8 cellular contexts compared by ENCODE assay signal in genomic region chr20:330233-331149, GRCh38. TPM values are rescaled to one million over a fixed set of nuclear protein-coding genes. Genes with fewer than 3 reads are reported as not detected.
A peak's percentile ranks its signal among the peaks of the same experiment; 100 is the strongest.
DNase-seq lines count a peak whose midpoint lies in the region; ATAC-seq and TF ChIP-seq lines count a peak whose summit lies in the region.

No MANE protein-coding gene starts in this region.

- peaks cover 21% of the 10 kb centered on the region for H3K4me1 Mint-ChIP-seq in activated CD8-positive, alpha-beta memory T cell treated with anti-CD3 and anti-CD28 coated beads, Interleukin-2, amount 10 ng/mL, durations not matched to agents 7 days and 5 days
- H3K4me1 Mint-ChIP-seq in naive thymus-derived CD4-positive, alpha-beta T cell = peaks cover 12 to 30% (median 21%) of the 10 kb centered on the region in 7 donors

- no peak for TF ChIP-seq POLR2A in tibial nerve (IDR thresholded peaks at IDR 0.05)

- no peaks in the 10 kb centered on the region for H3K36me3 ChIP-seq in naive thymus-derived CD4-positive, alpha-beta T cell (ENCODE audit: control insufficient read depth in 2 of 3, insufficient read depth in 3 of 3, low read length in 3 of 3)
- H3K36me3 ChIP-seq in tibial nerve = peaks cover 0 to 6% (median 0%) of the 10 kb centered on the region in 3 donors

- peak; percentile 74 for DNase-seq in EL
- DNase-seq in HT-29 (ENCODE audit: low spot score) = peak; percentile 60
- peak; percentile 86 for DNase-seq in NOMO-1 treated with DMSO at 0.1 percent for 48 hours (lab: John Stamatoyannopoulos, UW; ENCODE audit: unreplicated experiment)
- DNase-seq in activated CD8-positive, alpha-beta memory T cell treated with anti-CD3 and anti-CD28 coated beads, Interleukin-2, amount 10 ng/mL, durations not matched to agents 7 days and 5 days = peak; percentile 75
- no peak for DNase-seq in epithelial cell of prostate (ENCODE audit: low read depth, low spot score)
- DNase-seq in naive thymus-derived CD4-positive, alpha-beta T cell = peak; percentile 34 to 74 (median 61)
- no peak for DNase-seq in tibial nerve (ENCODE audit: low spot score in 2 of 2)
- no peak for DNase-seq in mesenteric fat pad (ENCODE audit: low spot score)

- ATAC-seq in activated CD8-positive, alpha-beta memory T cell treated with anti-CD3 and anti-CD28 coated beads, Interleukin-2, amount 10 ng/mL, durations not matched to agents 7 days and 5 days = peak; percentile 48
- ATAC-seq in naive thymus-derived CD4-positive, alpha-beta T cell = peak; percentile 65

- H3K9me3 ChIP-seq in naive thymus-derived CD4-positive, alpha-beta T cell (ENCODE audit: control insufficient read depth in 2 of 3, low read length in 3 of 3) = no peaks in the 10 kb centered on the region
- no peaks in the 10 kb centered on the region for H3K9me3 ChIP-seq in tibial nerve

- H3K4me3 Mint-ChIP-seq in activated CD8-positive, alpha-beta memory T cell treated with anti-CD3 and anti-CD28 coated beads, Interleukin-2, amount 10 ng/mL, durations not matched to agents 7 days and 5 days = no peak overlapping the region
- H3K4me3 Mint-ChIP-seq in naive thymus-derived CD4-positive, alpha-beta T cell = no peak overlapping the region

- no peak overlapping the region for H3K27ac Mint-ChIP-seq in activated CD8-positive, alpha-beta memory T cell treated with anti-CD3 and anti-CD28 coated beads, Interleukin-2, amount 10 ng/mL, durations not matched to agents 7 days and 5 days
- H3K27ac Mint-ChIP-seq in naive thymus-derived CD4-positive, alpha-beta T cell = peak overlapping the region in 7 of 9 donors; percentile 28 to 85 (median 68)

- peaks cover 4% of the 10 kb centered on the region in 2 donors for H3K4me1 ChIP-seq in naive thymus-derived CD4-positive, alpha-beta T cell (ENCODE audit: control insufficient read depth in 2 of 2, insufficient read depth in 2 of 2, low read length in 2 of 2)
- peaks cover 0 to 52% (median 13%) of the 10 kb centered on the region in 4 donors for H3K4me1 ChIP-seq in tibial nerve

- H3K27me3 ChIP-seq in naive thymus-derived CD4-positive, alpha-beta T cell (ENCODE audit: control insufficient read depth in 2 of 2, insufficient read depth in 2 of 2, low read length in 2 of 2) = no peaks in the 10 kb centered on the region
- H3K27me3 ChIP-seq in tibial nerve = no peaks in the 10 kb centered on the region

- H3K4me3 ChIP-seq in naive thymus-derived CD4-positive, alpha-beta T cell (ENCODE audit: low read length) = no peak overlapping the region
- no peak overlapping the region for H3K4me3 ChIP-seq in tibial nerve

- H3K27ac ChIP-seq in epithelial cell of prostate = peak overlapping the region; percentile 11
- H3K27ac ChIP-seq in naive thymus-derived CD4-positive, alpha-beta T cell (ENCODE audit: low read depth, low read length) = no peak overlapping the region
- peak overlapping the region in 3 of 4 donors; percentile 52 to 99 (median 94) for H3K27ac ChIP-seq in tibial nerve

- CTCF ChIA-PET in activated CD8-positive, alpha-beta memory T cell treated with anti-CD3 and anti-CD28 coated beads, Interleukin-2, amount 10 ng/mL, durations not matched to agents 7 days and 5 days (lab: Charles Lee) = interaction anchor here (0.5 to 3.9 kb wide), 34 partner anchors 9 to 970 kb away, joined by 3 to 43 read pairs (median 4); partner anchors contain the start of genes DEFB129 and ZCCHC3
- CTCF ChIA-PET in naive thymus-derived CD4-positive, alpha-beta T cell (lab: Charles Lee) = interaction anchor here (0.6 to 3.9 kb wide), 22 partner anchors 9 to 136 kb away, joined by 3 to 29 read pairs (median 4); partner anchors contain the start of genes DEFB129, DEFB132 and ZCCHC3

- POLR2A ChIA-PET in naive thymus-derived CD4-positive, alpha-beta T cell (lab: Charles Lee) = interaction anchor here (1.0 to 2.8 kb wide), 4 partner anchors 12 to 34 kb away, joined by 3 to 14 read pairs (median 5); partner anchors contain the start of gene ZCCHC3

- no peaks in the 10 kb centered on the region for H3K36me3 Mint-ChIP-seq in activated CD8-positive, alpha-beta memory T cell treated with anti-CD3 and anti-CD28 coated beads, Interleukin-2, amount 10 ng/mL, durations not matched to agents 7 days and 5 days
- H3K36me3 Mint-ChIP-seq in naive thymus-derived CD4-positive, alpha-beta T cell = no peaks in the 10 kb centered on the region

- TF ChIP-seq EP300 in tibial nerve (IDR thresholded peaks at IDR 0.05) = peak in 1 of 2 donors; percentile 12

- peak; percentile 76 to 90 (median 85) for TF ChIP-seq CTCF in tibial nerve (IDR thresholded peaks at IDR 0.05)

- H3K27me3 Mint-ChIP-seq in activated CD8-positive, alpha-beta memory T cell treated with anti-CD3 and anti-CD28 coated beads, Interleukin-2, amount 10 ng/mL, durations not matched to agents 7 days and 5 days = no peaks in the 10 kb centered on the region
- H3K27me3 Mint-ChIP-seq in naive thymus-derived CD4-positive, alpha-beta T cell = peaks cover 0 to 3% (median 0%) of the 10 kb centered on the region in 5 donors

- WGBS in tibial nerve, 2 donors = 36 to 50% methylated on average over 13 to 16 of the region's 16 CpGs

- H3K9me3 Mint-ChIP-seq in activated CD8-positive, alpha-beta memory T cell treated with anti-CD3 and anti-CD28 coated beads, Interleukin-2, amount 10 ng/mL, durations not matched to agents 7 days and 5 days (ENCODE audit: low read depth) = no peaks in the 10 kb centered on the region
- H3K9me3 Mint-ChIP-seq in naive thymus-derived CD4-positive, alpha-beta T cell = peaks cover 0 to 2% (median 0%) of the 10 kb centered on the region in 11 donors

- intact Hi-C loops in naive thymus-derived CD4-positive, alpha-beta T cell (cut with micrococcal nuclease) = loop anchor here (1.0 kb wide), 2 partner anchors 63 to 121 kb away; no protein-coding TSS in a partner anchor

RNA-seq across cellular contexts. Expression of gene SOX12, which starts 5.1 kb away (rescaled TPM):
- 2.7 and 3.9 TPM in 2 replicates for total RNA-seq in HT-29 (2014; rRNA removed; shearing (Covaris generic))
- 1 to 10 TPM; 5.7 to 6.3 TPM for total RNA-seq in activated CD8-positive, alpha-beta memory T cell treated with anti-CD3 and anti-CD28 coated beads, Interleukin-2, amount 10 ng/mL, durations not matched to agents 7 days and 5 days
- total RNA-seq in naive thymus-derived CD4-positive, alpha-beta T cell = 10 to 100 TPM in 3 of 5 experiments, 1 to 10 TPM in 2; 4.6 to 15.1 (median 12.3) TPM
- 1 to 10 TPM in 1 of 2 donors, under 1 TPM in 1; 0.89 to 1.3 TPM for polyA plus RNA-seq in naive thymus-derived CD4-positive, alpha-beta T cell
- 1 to 10 TPM; 4.6 to 9.8 (median 8.6) TPM for total RNA-seq in tibial nerve
- total RNA-seq in mesenteric fat pad = 8.5 TPM

RNA-seq across cellular contexts. Expression of gene NRSN2, which starts 16.4 kb away (rescaled TPM):
- 12.0 and 15.5 TPM in 2 replicates for total RNA-seq in HT-29 (2014; rRNA removed; shearing (Covaris generic))
- total RNA-seq in activated CD8-positive, alpha-beta memory T cell treated with anti-CD3 and anti-CD28 coated beads, Interleukin-2, amount 10 ng/mL, durations not matched to agents 7 days and 5 days = 1 to 10 TPM; 2.9 to 5.0 TPM
- 1 to 10 TPM in 3 of 5 experiments, under 1 TPM in 2; 0.24 to 2.1 (median 1.3) TPM for total RNA-seq in naive thymus-derived CD4-positive, alpha-beta T cell
- polyA plus RNA-seq in naive thymus-derived CD4-positive, alpha-beta T cell = 1 to 10 TPM; 1.3 to 1.8 TPM
- total RNA-seq in tibial nerve (10 to 100 TPM; 20.6 to 34.1 (median 26.2) TPM), mesenteric fat pad (21.3 TPM)

RNA-seq across cellular contexts. Expression of gene ZCCHC3, which starts 33.1 kb away (rescaled TPM):
- 15.5 and 16.8 TPM in 2 replicates for total RNA-seq in HT-29 (2014; rRNA removed; shearing (Covaris generic))
- total RNA-seq in activated CD8-positive, alpha-beta memory T cell treated with anti-CD3 and anti-CD28 coated beads, Interleukin-2, amount 10 ng/mL, durations not matched to agents 7 days and 5 days = 10 to 100 TPM; 27.4 to 28.2 TPM
- 10 to 100 TPM; 14.6 to 31.9 (median 27.1) TPM for total RNA-seq in naive thymus-derived CD4-positive, alpha-beta T cell
- polyA plus RNA-seq in naive thymus-derived CD4-positive, alpha-beta T cell = 10 to 100 TPM in 1 of 2 donors, 1 to 10 TPM in 1; 5.6 to 15.3 TPM
- total RNA-seq in tibial nerve (10 to 100 TPM; 12.0 to 24.9 (median 20.6) TPM), mesenteric fat pad (9.1 TPM)

RNA-seq across cellular contexts. Expression of gene C20orf96, which starts 39.9 kb away (rescaled TPM):
- total RNA-seq in HT-29 (2014; rRNA removed; shearing (Covaris generic)) = 0.08 and 1.5 TPM in 2 replicates
- total RNA-seq in activated CD8-positive, alpha-beta memory T cell treated with anti-CD3 and anti-CD28 coated beads, Interleukin-2, amount 10 ng/mL, durations not matched to agents 7 days and 5 days = 1 to 10 TPM; 7.5 to 8.2 TPM
- 1 to 10 TPM; 3.4 to 5.7 (median 4.8) TPM for total RNA-seq in naive thymus-derived CD4-positive, alpha-beta T cell
- polyA plus RNA-seq in naive thymus-derived CD4-positive, alpha-beta T cell = 1 to 10 TPM in 1 of 2 donors, under 1 TPM in 1; 0.86 to 1.1 TPM
- 1 to 10 TPM; 3.5 to 8.7 (median 4.5) TPM for total RNA-seq in tibial nerve
- 5.0 TPM for total RNA-seq in mesenteric fat pad

RNA-seq across cellular contexts. Expression of gene TRIB3, which starts 50.1 kb away (rescaled TPM):
- total RNA-seq in HT-29 (2014; rRNA removed; shearing (Covaris generic)) = 137 TPM in 2 replicates
- total RNA-seq in activated CD8-positive, alpha-beta memory T cell treated with anti-CD3 and anti-CD28 coated beads, Interleukin-2, amount 10 ng/mL, durations not matched to agents 7 days and 5 days = 10 to 100 TPM; 22.4 to 25.4 TPM
- 10 to 100 TPM in 1 of 5 experiments, 1 to 10 TPM in 4; 2.4 to 27.7 (median 9.4) TPM for total RNA-seq in naive thymus-derived CD4-positive, alpha-beta T cell
- polyA plus RNA-seq in naive thymus-derived CD4-positive, alpha-beta T cell = 10 to 100 TPM; 12.6 to 16.0 TPM
- 10 to 100 TPM in 1 of 4 donors, 1 to 10 TPM in 3; 4.5 to 10.5 (median 5.9) TPM for total RNA-seq in tibial nerve
- total RNA-seq in mesenteric fat pad = 9.4 TPM

Comparison
In these comparisons a context has a peak if more than half of its experiments do, and no peak if none do; other contexts are left out.
1. DNase-seq: peak in EL (single experiment), HT-29 (single experiment), NOMO-1 treated with DMSO at 0.1 percent for 48 hours (single experiment), activated CD8-positive, alpha-beta memory T cell treated with anti-CD3 and anti-CD28 coated beads, Interleukin-2, amount 10 ng/mL, durations not matched to agents 7 days and 5 days (single experiment) and naive thymus-derived CD4-positive, alpha-beta T cell (9 of 9); none in epithelial cell of prostate (single experiment), tibial nerve (0 of 2) and mesenteric fat pad (single experiment).